18 cellular contexts compared by ENCODE assay signal in genomic region chr3:69490971-69491370, GRCh38.
"Had no signal": no experiment of that assay in that cellular context is flagged by ENCODE, and none has a peak within 500 bp of the region (broad histone marks: within the 10 kb centered on the region; RNA-seq: fewer than 3 reads in every experiment).

No MANE protein-coding gene starts in this region.

- H3K9me3 Mint-ChIP-seq: natural killer cell treated with Interleukin-12 subunit alpha and Interleukin-12 subunit beta and Interleukin-15 and Interleukin-18, amount 100 ng/mL, for 72 hours; stimulated activated memory B cell treated with anti-CD40 and anti-IgM and Interleukin-4, amounts not matched to agents 10 μg/mL and 1 μg/mL and 100 μg/mL, for 72 hours; stimulated activated naive CD8-positive, alpha-beta T cell treated with anti-CD3 and anti-CD28 coated beads, Interleukin-15, Interleukin-2, amounts not matched to agents 100 ng/mL and 50 ng/mL, for 24 hours had no signal

- H3K36me3 Mint-ChIP-seq: memory B cell; natural killer cell treated with Interleukin-12 subunit alpha and Interleukin-12 subunit beta and Interleukin-15 and Interleukin-18, amount 100 ng/mL, for 72 hours; stimulated activated memory B cell treated with anti-CD40 and anti-IgM and Interleukin-4, amounts not matched to agents 10 μg/mL and 1 μg/mL and 100 μg/mL, for 72 hours had no signal

- H3K9me3 ChIP-seq: gastrocnemius medialis, left lung, lower lobe of right lung, neutrophil, psoas muscle, spleen, tibial artery, upper lobe of left lung, uterus had no signal

- H3K4me3 Mint-ChIP-seq: memory B cell; natural killer cell treated with Interleukin-12 subunit alpha and Interleukin-12 subunit beta and Interleukin-15 and Interleukin-18, amount 100 ng/mL, for 72 hours; stimulated activated memory B cell treated with anti-CD40 and anti-IgM and Interleukin-4, amounts not matched to agents 10 μg/mL and 1 μg/mL and 100 μg/mL, for 72 hours; stimulated activated naive CD8-positive, alpha-beta T cell treated with anti-CD3 and anti-CD28 coated beads, Interleukin-15, Interleukin-2, amounts not matched to agents 100 ng/mL and 50 ng/mL, for 24 hours had no signal

- H3K27me3 Mint-ChIP-seq: memory B cell; stimulated activated memory B cell treated with anti-CD40 and anti-IgM and Interleukin-4, amounts not matched to agents 10 μg/mL and 1 μg/mL and 100 μg/mL, for 72 hours; stimulated activated naive CD8-positive, alpha-beta T cell treated with anti-CD3 and anti-CD28 coated beads, Interleukin-15, Interleukin-2, amounts not matched to agents 100 ng/mL and 50 ng/mL, for 24 hours had no signal

- H3K4me1 ChIP-seq: gastrocnemius medialis, left lung, lower lobe of right lung, psoas muscle, tibial artery, uterus had no signal

- H3K27me3 ChIP-seq: gastrocnemius medialis, left lung, neutrophil, spleen, tibial artery, upper lobe of left lung, uterus had no signal

- H3K4me1 Mint-ChIP-seq: memory B cell; stimulated activated memory B cell treated with anti-CD40 and anti-IgM and Interleukin-4, amounts not matched to agents 10 μg/mL and 1 μg/mL and 100 μg/mL, for 72 hours had no signal

- H3K4me3 ChIP-seq: gastrocnemius medialis, left lung, lower lobe of right lung, psoas muscle, spleen, tibial artery, upper lobe of left lung, uterus had no signal

- H3K36me3 ChIP-seq: gastrocnemius medialis, left lung, lower lobe of right lung, neutrophil, spleen, tibial artery, upper lobe of left lung, uterus had no signal

- H3K27ac Mint-ChIP-seq: memory B cell; natural killer cell treated with Interleukin-12 subunit alpha and Interleukin-12 subunit beta and Interleukin-15 and Interleukin-18, amount 100 ng/mL, for 72 hours; stimulated activated memory B cell treated with anti-CD40 and anti-IgM and Interleukin-4, amounts not matched to agents 10 μg/mL and 1 μg/mL and 100 μg/mL, for 72 hours; stimulated activated naive CD8-positive, alpha-beta T cell treated with anti-CD3 and anti-CD28 coated beads, Interleukin-15, Interleukin-2, amounts not matched to agents 100 ng/mL and 50 ng/mL, for 24 hours had no signal

- DNase-seq: gastrocnemius medialis; left lung; lower lobe of right lung; midbrain; psoas muscle; retina; spleen; stimulated activated CD4-positive, alpha-beta T cell treated with anti-CD3 and anti-CD28 coated beads, Interleukin-15, amount 100 ng/mL, for 24 hours; stimulated activated CD4-positive, alpha-beta T cell treated with anti-CD3 and anti-CD28 coated beads, Interleukin-1b, Interleukin-23, amount 100 ng/mL, for 48 hours; stimulated activated CD4-positive, alpha-beta T cell treated with anti-CD3 and anti-CD28 coated beads, Interleukin-4, amount 100 ng/mL, for 24 hours; tibial artery; upper lobe of left lung; uterus had no signal

- H3K27ac ChIP-seq: gastrocnemius medialis, left lung, lower lobe of right lung, neutrophil, psoas muscle, spleen, tibial artery, upper lobe of left lung, uterus had no signal
